ENCODE assay signal across 1 cellular context in the genomic region with DNA sequence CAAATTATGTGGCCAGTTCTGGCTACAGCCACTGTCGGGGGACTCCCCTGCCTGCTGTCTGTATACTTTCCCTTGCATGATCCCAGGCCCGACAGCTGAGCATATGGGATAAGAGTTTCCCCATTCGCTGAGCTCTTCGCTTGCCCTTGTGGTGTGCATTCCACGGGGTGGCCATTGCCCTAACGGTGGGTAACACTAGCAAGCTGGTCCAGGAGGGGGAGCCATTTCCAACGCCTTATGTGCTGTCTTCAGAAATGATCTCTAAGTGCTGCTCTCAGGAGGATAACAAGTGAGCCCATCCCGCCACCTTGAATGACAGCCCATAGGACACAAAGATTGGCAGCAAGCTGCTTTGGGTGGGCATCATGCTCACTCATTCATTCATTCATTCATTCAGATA.
TF ChIP-seq lines count a peak whose summit lies in the region.

No MANE protein-coding gene starts in this region.

TF ChIP-seq in K562, 482 proteins besides CTCF, POLR2A, EP300 and RAD21 (continued from another document):
- TF ChIP-seq, protein P1, sequence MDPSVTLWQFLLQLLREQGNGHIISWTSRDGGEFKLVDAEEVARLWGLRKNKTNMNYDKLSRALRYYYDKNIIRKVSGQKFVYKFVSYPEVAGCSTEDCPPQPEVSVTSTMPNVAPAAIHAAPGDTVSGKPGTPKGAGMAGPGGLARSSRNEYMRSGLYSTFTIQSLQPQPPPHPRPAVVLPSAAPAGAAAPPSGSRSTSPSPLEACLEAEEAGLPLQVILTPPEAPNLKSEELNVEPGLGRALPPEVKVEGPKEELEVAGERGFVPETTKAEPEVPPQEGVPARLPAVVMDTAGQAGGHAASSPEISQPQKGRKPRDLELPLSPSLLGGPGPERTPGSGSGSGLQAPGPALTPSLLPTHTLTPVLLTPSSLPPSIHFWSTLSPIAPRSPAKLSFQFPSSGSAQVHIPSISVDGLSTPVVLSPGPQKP (CRISPR knock-in tag; IDR thresholded peaks at IDR 0.05): no peak
- TF ChIP-seq PTBP1 (IDR thresholded peaks at IDR 0.05; ENCODE audit: low read depth, low read length) (no peak), ZNF316 (IDR thresholded peaks at IDR 0.05) (no peak), SMC3 (conservative IDR thresholded peaks at IDR 0.05; ENCODE audit: insufficient read depth, low read depth, low read length) (0 out of 2 replicates have a peak, but pooled peaks have one; percentile 30), MYBL2 (IDR thresholded peaks at IDR 0.05; ENCODE audit: low read depth) (no peak), MYBL2 (CRISPR knock-in tag; IDR thresholded peaks at IDR 0.05; ENCODE audit: borderline replicate concordance) (no peak)
- TF ChIP-seq, protein P2, sequence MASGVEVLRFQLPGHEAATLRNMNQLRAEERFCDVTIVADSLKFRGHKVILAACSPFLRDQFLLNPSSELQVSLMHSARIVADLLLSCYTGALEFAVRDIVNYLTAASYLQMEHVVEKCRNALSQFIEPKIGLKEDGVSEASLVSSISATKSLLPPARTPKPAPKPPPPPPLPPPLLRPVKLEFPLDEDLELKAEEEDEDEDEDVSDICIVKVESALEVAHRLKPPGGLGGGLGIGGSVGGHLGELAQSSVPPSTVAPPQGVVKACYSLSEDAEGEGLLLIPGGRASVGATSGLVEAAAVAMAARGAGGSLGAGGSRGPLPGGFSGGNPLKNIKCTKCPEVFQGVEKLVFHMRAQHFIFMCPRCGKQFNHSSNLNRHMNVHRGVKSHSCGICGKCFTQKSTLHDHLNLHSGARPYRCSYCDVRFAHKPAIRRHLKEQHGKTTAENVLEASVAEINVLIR (CRISPR knock-in tag; IDR thresholded peaks at IDR 0.05): no peak
- TF ChIP-seq, protein P3, sequence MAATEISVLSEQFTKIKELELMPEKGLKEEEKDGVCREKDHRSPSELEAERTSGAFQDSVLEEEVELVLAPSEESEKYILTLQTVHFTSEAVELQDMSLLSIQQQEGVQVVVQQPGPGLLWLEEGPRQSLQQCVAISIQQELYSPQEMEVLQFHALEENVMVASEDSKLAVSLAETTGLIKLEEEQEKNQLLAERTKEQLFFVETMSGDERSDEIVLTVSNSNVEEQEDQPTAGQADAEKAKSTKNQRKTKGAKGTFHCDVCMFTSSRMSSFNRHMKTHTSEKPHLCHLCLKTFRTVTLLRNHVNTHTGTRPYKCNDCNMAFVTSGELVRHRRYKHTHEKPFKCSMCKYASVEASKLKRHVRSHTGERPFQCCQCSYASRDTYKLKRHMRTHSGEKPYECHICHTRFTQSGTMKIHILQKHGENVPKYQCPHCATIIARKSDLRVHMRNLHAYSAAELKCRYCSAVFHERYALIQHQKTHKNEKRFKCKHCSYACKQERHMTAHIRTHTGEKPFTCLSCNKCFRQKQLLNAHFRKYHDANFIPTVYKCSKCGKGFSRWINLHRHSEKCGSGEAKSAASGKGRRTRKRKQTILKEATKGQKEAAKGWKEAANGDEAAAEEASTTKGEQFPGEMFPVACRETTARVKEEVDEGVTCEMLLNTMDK (IDR thresholded peaks at IDR 0.05; ENCODE audit: borderline replicate concordance, insufficient read depth, low read depth, low read length, poor library complexity, severe bottlenecking): peak; percentile 70
- TF ChIP-seq, protein P4, sequence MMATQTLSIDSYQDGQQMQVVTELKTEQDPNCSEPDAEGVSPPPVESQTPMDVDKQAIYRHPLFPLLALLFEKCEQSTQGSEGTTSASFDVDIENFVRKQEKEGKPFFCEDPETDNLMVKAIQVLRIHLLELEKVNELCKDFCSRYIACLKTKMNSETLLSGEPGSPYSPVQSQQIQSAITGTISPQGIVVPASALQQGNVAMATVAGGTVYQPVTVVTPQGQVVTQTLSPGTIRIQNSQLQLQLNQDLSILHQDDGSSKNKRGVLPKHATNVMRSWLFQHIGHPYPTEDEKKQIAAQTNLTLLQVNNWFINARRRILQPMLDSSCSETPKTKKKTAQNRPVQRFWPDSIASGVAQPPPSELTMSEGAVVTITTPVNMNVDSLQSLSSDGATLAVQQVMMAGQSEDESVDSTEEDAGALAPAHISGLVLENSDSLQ (IDR thresholded peaks at IDR 0.05): 0 out of 2 replicates have a peak, but pooled peaks have one; percentile 20
